In genomic region chr21:41283211-41283818, GRCh38 we compare ENCODE assay signal across 8 cellular contexts. TPM values are rescaled to one million over a fixed set of nuclear protein-coding genes. Genes with fewer than 3 reads are reported as not detected.
DNase-seq lines count a peak whose midpoint lies in the region; ATAC-seq, FAIRE-seq and TF ChIP-seq lines count a peak whose summit lies in the region.

No MANE protein-coding gene starts in this region.

- BruUV-seq in A673 (replicated peaks; lab: Mats Ljungman, UMichigan), result no TSS peak

- no peaks in the 10 kb centered on the region for H3K4me1 ChIP-seq in A673 (ENCODE audit: insufficient read depth, low read length, poor library complexity, severe bottlenecking)
- H3K4me1 ChIP-seq in NT2/D1 (ENCODE audit: insufficient read depth, insufficient read length), result peaks cover 10% of the 10 kb centered on the region
- no peaks in the 10 kb centered on the region for H3K4me1 ChIP-seq in ovary (ENCODE audit: insufficient read depth)

- TF ChIP-seq CTCF in A673 (conservative IDR thresholded peaks at IDR 0.05; ENCODE audit: low read depth, low read length) (peak; percentile 75), ovary (IDR thresholded peaks at IDR 0.05) (peak; percentile 34 to 67 (median 47))

- H3K4me1 Mint-ChIP-seq in activated T-helper 17 cell treated with anti-CD3 and anti-CD28 coated beads, Interleukin-2, amount 50 U/mL, for 72 hours, result no peaks in the 10 kb centered on the region

- FAIRE-seq in GM12892 (lab: Jason Lieb, UNC) (peak; percentile 97), frontal cortex (lab: Jason Lieb, UNC) (peak; percentile 74)

- 12 to 16% (median 13%) methylated on average over 8 of the region's 8 CpGs for WGBS in ovary, 3 donors

- H3K36me3 Mint-ChIP-seq in activated T-helper 17 cell treated with anti-CD3 and anti-CD28 coated beads, Interleukin-2, amount 50 U/mL, for 72 hours (ENCODE audit: low read depth), result no peaks in the 10 kb centered on the region

- H3K27ac Mint-ChIP-seq in activated T-helper 17 cell treated with anti-CD3 and anti-CD28 coated beads, Interleukin-2, amount 50 U/mL, for 72 hours, result no peak overlapping the region

- no peak overlapping the region for H3K4me3 ChIP-seq in A673 (ENCODE audit: low read depth, low read length, poor library complexity, severe bottlenecking)
- H3K4me3 ChIP-seq in NT2/D1 (ENCODE audit: insufficient read length, low read depth), result no peak overlapping the region
- H3K4me3 ChIP-seq in ovary, result no peak overlapping the region

- POLR2A ChIA-PET in A673 (lab: Charles Lee; ENCODE audit: low non-redundant PET), result no interaction called here

- TF ChIP-seq EP300 in ovary (IDR thresholded peaks at IDR 0.05), result no peak

- H3K9me3 ChIP-seq in A673 (ENCODE audit: low read depth, low read length, poor library complexity, severe bottlenecking) (no peaks in the 10 kb centered on the region), NT2/D1 (ENCODE audit: insufficient read depth, low read length) (no peaks in the 10 kb centered on the region), ovary (no peaks in the 10 kb centered on the region)

- H3K36me3 ChIP-seq in A673 (ENCODE audit: insufficient read depth, low read length, poor library complexity, severe bottlenecking) (no peaks in the 10 kb centered on the region), NT2/D1 (ENCODE audit: insufficient read depth, insufficient read length, low read length) (no peaks in the 10 kb centered on the region), ovary (no peaks in the 10 kb centered on the region)

- H3K9ac ChIP-seq in NT2/D1 (ENCODE audit: insufficient read length, low read depth), result no peak overlapping the region

- H3K27me3 ChIP-seq in A673 (replicated peaks; ENCODE audit: insufficient read depth, low read depth, low read length, poor library complexity), result peaks cover 4% of the 10 kb centered on the region
- H3K27me3 ChIP-seq in NT2/D1 (ENCODE audit: insufficient read depth, insufficient read length), result peaks cover 2% of the 10 kb centered on the region
- H3K27me3 ChIP-seq in ovary, result no peaks in the 10 kb centered on the region

- H3K9me3 Mint-ChIP-seq in activated T-helper 17 cell treated with anti-CD3 and anti-CD28 coated beads, Interleukin-2, amount 50 U/mL, for 72 hours, result no peaks in the 10 kb centered on the region

- peaks cover 28% of the 10 kb centered on the region for H3K27me3 Mint-ChIP-seq in activated T-helper 17 cell treated with anti-CD3 and anti-CD28 coated beads, Interleukin-2, amount 50 U/mL, for 72 hours

- H3K27ac ChIP-seq in A673 (ENCODE audit: low read depth, low read length, poor library complexity, severe bottlenecking) (no peak overlapping the region), ovary (no peak overlapping the region)

- DNase-seq in A673 (ENCODE audit: low spot score) (peak; percentile 70), GM12892 (ENCODE audit: insufficient read length) (peak; percentile 34), KG1 (lab: John Stamatoyannopoulos, UW) (peak; percentile 29), NT2/D1 (ENCODE audit: low read depth, low spot score) (peak; percentile 74), frontal cortex (ENCODE audit: low spot score in 2 of 2) (peak; percentile 48 to 74), ovary (peak in 1 of 5 donors; percentile 62)

- CTCF ChIA-PET in A673 (lab: Charles Lee), result interaction anchor here (0.5 to 1.5 kb wide), 10 partner anchors 86 to 834 kb away, joined by 3 to 10 read pairs (median 4); partner anchors contain the start of gene ZBTB21

- no peak for TF ChIP-seq POLR2A in GM12892 (IDR thresholded peaks at IDR 0.05; ENCODE audit: low read depth, low read length)
- no peak for TF ChIP-seq POLR2A in ovary (IDR thresholded peaks at IDR 0.05)

- no peak overlapping the region for H3K4me3 Mint-ChIP-seq in activated T-helper 17 cell treated with anti-CD3 and anti-CD28 coated beads, Interleukin-2, amount 50 U/mL, for 72 hours

- intact Hi-C loops in A673 (cut with micrococcal nuclease; ENCODE audit: unreplicated experiment) (loop anchor here (2.0 to 5.0 kb wide), 4 partner anchors 177 to 834 kb away; no protein-coding TSS in a partner anchor), ovary (cut with DNase I) (loop anchor here in 3 of 4 donors (5.0 to 10.0 kb wide), 5 partner anchors 179 to 531 kb away; no protein-coding TSS in a partner anchor)

- ATAC-seq in activated T-helper 17 cell treated with anti-CD3 and anti-CD28 coated beads, Interleukin-2, amount 50 U/mL, for 72 hours (replicated peaks), result peak; percentile 80
- ATAC-seq in HG03039 (IDR thresholded peaks at IDR 0.05; ENCODE audit: unreplicated experiment), result no peak

RNA-seq across cellular contexts. Expression of gene FAM3B, which starts 33.3 kb away (rescaled TPM):
- total RNA-seq in A673 (2021), result not detected in 2 replicates
- not detected for polyA plus RNA-seq in GM12892 (2012; ENCODE audit: missing spikeins)
- not detected for total RNA-seq in activated T-helper 17 cell treated with anti-CD3 and anti-CD28 coated beads, Interleukin-2, amount 50 U/mL, for 72 hours
- total RNA-seq in frontal cortex, result not detected
- total RNA-seq in ovary, result 1 to 10 TPM in 4 of 7 donors, under 1 TPM in 1, not detected in 2; 0.60 to 7.7 (median 1.8) TPM
- polyA plus RNA-seq in ovary, result under 1 TPM; 0.10 to 0.42 TPM
